ENCODE assay signal across 28 cellular contexts in genomic region chr6:88311561-88311960, GRCh38.
"Had no signal": no experiment of that assay in that cellular context is flagged by ENCODE, and none has a peak within 500 bp of the region (broad histone marks: within the 10 kb centered on the region; RNA-seq: fewer than 3 reads in every experiment).

No MANE protein-coding gene starts in this region.

- H3K9ac ChIP-seq: parathyroid adenoma had no signal

- H3K36me3 ChIP-seq: ovary, right lobe of liver, suprapubic skin, tibial artery, transverse colon, vagina had no signal

- H3K27ac ChIP-seq: ovary, parathyroid adenoma, psoas muscle, right lobe of liver, suprapubic skin, testis, tibial artery, transverse colon, vagina had no signal

- H3K4me3 Mint-ChIP-seq: naive thymus-derived CD8-positive, alpha-beta T cell; natural killer cell treated with Interleukin-12 subunit alpha and Interleukin-12 subunit beta and Interleukin-15 and Interleukin-18, amount 100 ng/mL, for 72 hours; nephron progenitor cell; neural crest cell; stimulated activated memory B cell treated with anti-CD40 and anti-IgM and Interleukin-4, amounts not matched to agents 10 μg/mL and 1 μg/mL and 100 μg/mL, for 72 hours; stimulated activated naive CD8-positive, alpha-beta T cell treated with anti-CD3 and anti-CD28 coated beads, Interleukin-15, amount 100 ng/mL, for 72 hours; type B pancreatic cell had no signal

- H3K79me2 ChIP-seq: parathyroid adenoma had no signal

- H3K36me3 Mint-ChIP-seq: naive B cell; naive thymus-derived CD8-positive, alpha-beta T cell; natural killer cell treated with Interleukin-12 subunit alpha and Interleukin-12 subunit beta and Interleukin-15 and Interleukin-18, amount 100 ng/mL, for 72 hours; stimulated activated memory B cell treated with anti-CD40 and anti-IgM and Interleukin-4, amounts not matched to agents 10 μg/mL and 1 μg/mL and 100 μg/mL, for 72 hours; type B pancreatic cell had no signal

- H3K4me1 Mint-ChIP-seq: naive B cell; naive thymus-derived CD8-positive, alpha-beta T cell; nephron progenitor cell; neural crest cell; stimulated activated memory B cell treated with anti-CD40 and anti-IgM and Interleukin-4, amounts not matched to agents 10 μg/mL and 1 μg/mL and 100 μg/mL, for 72 hours; stimulated activated naive CD8-positive, alpha-beta T cell treated with anti-CD3 and anti-CD28 coated beads, Interleukin-15, amount 100 ng/mL, for 72 hours had no signal

- H3K27ac Mint-ChIP-seq: naive B cell; naive thymus-derived CD8-positive, alpha-beta T cell; natural killer cell treated with Interleukin-12 subunit alpha and Interleukin-12 subunit beta and Interleukin-15 and Interleukin-18, amount 100 ng/mL, for 72 hours; nephron progenitor cell; progenitor cell of endocrine pancreas; stimulated activated memory B cell treated with anti-CD40 and anti-IgM and Interleukin-4, amounts not matched to agents 10 μg/mL and 1 μg/mL and 100 μg/mL, for 72 hours; stimulated activated naive CD8-positive, alpha-beta T cell treated with anti-CD3 and anti-CD28 coated beads, Interleukin-15, amount 100 ng/mL, for 72 hours; type B pancreatic cell had no signal

- H3K9me3 Mint-ChIP-seq: natural killer cell treated with Interleukin-12 subunit alpha and Interleukin-12 subunit beta and Interleukin-15 and Interleukin-18, amount 100 ng/mL, for 72 hours; nephron progenitor cell; neural crest cell; stimulated activated memory B cell treated with anti-CD40 and anti-IgM and Interleukin-4, amounts not matched to agents 10 μg/mL and 1 μg/mL and 100 μg/mL, for 72 hours; stimulated activated naive CD8-positive, alpha-beta T cell treated with anti-CD3 and anti-CD28 coated beads, Interleukin-15, amount 100 ng/mL, for 72 hours; type B pancreatic cell had no signal

- ATAC-seq: naive thymus-derived CD8-positive, alpha-beta T cell; natural killer cell treated with Interleukin-12 subunit alpha and Interleukin-12 subunit beta and Interleukin-15 and Interleukin-18, amount 100 ng/mL, for 72 hours; psoas muscle; right lobe of liver; stimulated activated memory B cell treated with anti-CD40 and anti-IgM and Interleukin-4, amounts not matched to agents 10 μg/mL and 1 μg/mL and 100 μg/mL, for 72 hours; stimulated activated naive CD8-positive, alpha-beta T cell treated with anti-CD3 and anti-CD28 coated beads, Interleukin-15, amount 100 ng/mL, for 72 hours; stimulated activated naive CD8-positive, alpha-beta T cell treated with anti-CD3 and anti-CD28 coated beads, Interleukin-15, Interleukin-2, amounts not matched to agents 100 U/mL and 50 U/mL, for 24 hours had no signal

- H3K9me3 ChIP-seq: ovary, psoas muscle, right lobe of liver, suprapubic skin, testis, tibial artery, transverse colon, vagina had no signal

- H3K4me1 ChIP-seq: parathyroid adenoma, psoas muscle, right lobe of liver, suprapubic skin, testis, tibial artery, transverse colon, vagina had no signal

- H3K27me3 ChIP-seq: ovary, right lobe of liver, suprapubic skin, testis, tibial artery, transverse colon, vagina had no signal

- H3K4me3 ChIP-seq: ovary, psoas muscle, right lobe of liver, suprapubic skin, testis, tibial artery, transverse colon, vagina had no signal

- DNase-seq: naive B cell; naive thymus-derived CD8-positive, alpha-beta T cell; nephron progenitor cell; occipital lobe; ovary; posterior cingulate gyrus; psoas muscle; right lobe of liver; small intestine; stimulated activated CD4-positive, alpha-beta T cell treated with anti-CD3 and anti-CD28 coated beads, Interleukin-15, amount 100 ng/mL, for 24 hours; stimulated activated CD4-positive, alpha-beta T cell treated with anti-CD3 and anti-CD28 coated beads, Interleukin-2, amount 100 ng/mL, for 24 hours; stimulated activated CD4-positive, alpha-beta T cell treated with anti-CD3 and anti-CD28 coated beads, Interleukin-2, amount 100 ng/mL, for 48 hours; stimulated activated CD4-positive, alpha-beta T cell treated with anti-CD3 and anti-CD28 coated beads, Interleukin-4, amount 100 ng/mL, for 24 hours; stimulated activated naive CD4-positive, alpha-beta T cell; stimulated activated naive CD8-positive, alpha-beta T cell treated with anti-CD3 and anti-CD28 coated beads, Interleukin-15, amount 100 ng/mL, for 72 hours; stimulated activated naive CD8-positive, alpha-beta T cell treated with anti-CD3 and anti-CD28 coated beads, Interleukin-15, Interleukin-2, amounts not matched to agents 100 U/mL and 50 U/mL, for 24 hours; substantia nigra; testis; tibial artery; transverse colon had no signal

- H2AFZ ChIP-seq: parathyroid adenoma had no signal
